Comparison of ENCODE assay signal across 4 cellular contexts in genomic region chr9:92892317-92892716, GRCh38. TPM values are rescaled to one million over a fixed set of nuclear protein-coding genes. Genes with fewer than 3 reads are reported as not detected.
"Had no signal": no experiment of that assay in that cellular context is flagged by ENCODE, and none has a peak within 500 bp of the region (broad histone marks: within the 10 kb centered on the region; RNA-seq: fewer than 3 reads in every experiment).

No MANE protein-coding gene starts in this region.

RNA-seq across cellular contexts. Expression of gene FGD3, which starts 55.0 kb away (rescaled TPM):
- total RNA-seq: GM23248, H4, HFFc6, IMR-90 had no signal
- polyA plus RNA-seq: GM23248, IMR-90 had no signal
